ENCODE assay signal across 1 cellular context in genomic region chr10:72099054-72099921, GRCh38.
A peak's percentile ranks its signal among the peaks of the same experiment; 100 is the strongest.
TF ChIP-seq lines count a peak whose summit lies in the region.

No MANE protein-coding gene starts in this region.

TF ChIP-seq in HepG2, 621 proteins besides CTCF, POLR2A, EP300 and RAD21:
- TF ChIP-seq FOSL2 (CRISPR knock-in tag; IDR thresholded peaks at IDR 0.05), result peak; percentile 84
- peak; percentile 14; the same call in 1 of the 2 replicates for TF ChIP-seq ATF7 (IDR thresholded peaks at IDR 0.05)
- TF ChIP-seq ATF7 (CRISPR knock-in tag; IDR thresholded peaks at IDR 0.05), result no peak
- no peak for TF ChIP-seq ZNF44 (CRISPR knock-in tag; IDR thresholded peaks at IDR 0.05)
- 0 out of 2 replicates have a peak, but pooled peaks have one; percentile 15 for TF ChIP-seq ZFX (CRISPR knock-in tag; IDR thresholded peaks at IDR 0.05; ENCODE audit: low read depth)
- no peak for TF ChIP-seq ZNF598 (CRISPR knock-in tag; IDR thresholded peaks at IDR 0.05; ENCODE audit: borderline replicate concordance)
- TF ChIP-seq HOXA3 (CRISPR knock-in tag; IDR thresholded peaks at IDR 0.05), result peak; percentile 54; the same call in 1 of the 2 replicates
- 0 out of 2 replicates have a peak, but pooled peaks have one; percentile 10 for TF ChIP-seq SALL1 (CRISPR knock-in tag; IDR thresholded peaks at IDR 0.05)
- TF ChIP-seq CEBPB (IDR thresholded peaks at IDR 0.05; ENCODE audit: borderline replicate concordance, low read depth, low read length), result 0 out of 2 replicates have a peak, but pooled peaks have one; percentile 19
- peak; percentile 61; the same call in 1 of the 2 replicates for TF ChIP-seq ZMYM3 (CRISPR knock-in tag; IDR thresholded peaks at IDR 0.05)
- 0 out of 2 replicates have a peak, but pooled peaks have one; percentile 54 for TF ChIP-seq ZNF512B (CRISPR knock-in tag; IDR thresholded peaks at IDR 0.05; ENCODE audit: borderline replicate concordance)
- TF ChIP-seq TRIM24 (CRISPR knock-in tag; IDR thresholded peaks at IDR 0.05), result no peak
- peak; percentile 43 for TF ChIP-seq RBM22 (optimal IDR thresholded peaks at IDR 0.05; ENCODE audit: low read length)
- no peak for TF ChIP-seq TAF1 (CRISPR knock-in tag; IDR thresholded peaks at IDR 0.05)
- no peak for TF ChIP-seq SPEN (CRISPR knock-in tag; IDR thresholded peaks at IDR 0.05; ENCODE audit: low read depth)
- TF ChIP-seq ZMYM4 (CRISPR knock-in tag; IDR thresholded peaks at IDR 0.05), result no peak
- TF ChIP-seq ZNF281 (CRISPR knock-in tag; IDR thresholded peaks at IDR 0.05; ENCODE audit: borderline replicate concordance), result no peak
- peak; percentile 70 for TF ChIP-seq ZBTB33 (CRISPR knock-in tag; IDR thresholded peaks at IDR 0.05)
- no peak for TF ChIP-seq RELA (CRISPR knock-in tag; IDR thresholded peaks at IDR 0.05)
- no peak for TF ChIP-seq HMG20B (CRISPR knock-in tag; conservative IDR thresholded peaks at IDR 0.05)
- 0 out of 2 replicates have a peak, but pooled peaks have one; percentile 10 for TF ChIP-seq HOXA9 (CRISPR knock-in tag; IDR thresholded peaks at IDR 0.05; ENCODE audit: borderline replicate concordance)
- peak; percentile 24; the same call in 1 of the 2 replicates for TF ChIP-seq ZNF775 (CRISPR knock-in tag; IDR thresholded peaks at IDR 0.05; ENCODE audit: borderline replicate concordance)
- TF ChIP-seq ADNP (CRISPR knock-in tag; IDR thresholded peaks at IDR 0.05), result 0 out of 2 replicates have a peak, but pooled peaks have one; percentile 27
- 0 out of 2 replicates have a peak, but pooled peaks have one; percentile 47 for TF ChIP-seq HIC2 (CRISPR knock-in tag; IDR thresholded peaks at IDR 0.05; ENCODE audit: low read depth)
- TF ChIP-seq ZBTB38 (CRISPR knock-in tag; IDR thresholded peaks at IDR 0.05), result peak; percentile 76
- 0 out of 2 replicates have a peak, but pooled peaks have one; percentile 8 for TF ChIP-seq CEBPG (CRISPR knock-in tag; IDR thresholded peaks at IDR 0.05)
- 0 out of 2 replicates have a peak, but pooled peaks have one; percentile 2 for TF ChIP-seq ZNF772 (CRISPR knock-in tag; IDR thresholded peaks at IDR 0.05)
